ENCODE assay signal across 28 cellular contexts in the genomic region with DNA sequence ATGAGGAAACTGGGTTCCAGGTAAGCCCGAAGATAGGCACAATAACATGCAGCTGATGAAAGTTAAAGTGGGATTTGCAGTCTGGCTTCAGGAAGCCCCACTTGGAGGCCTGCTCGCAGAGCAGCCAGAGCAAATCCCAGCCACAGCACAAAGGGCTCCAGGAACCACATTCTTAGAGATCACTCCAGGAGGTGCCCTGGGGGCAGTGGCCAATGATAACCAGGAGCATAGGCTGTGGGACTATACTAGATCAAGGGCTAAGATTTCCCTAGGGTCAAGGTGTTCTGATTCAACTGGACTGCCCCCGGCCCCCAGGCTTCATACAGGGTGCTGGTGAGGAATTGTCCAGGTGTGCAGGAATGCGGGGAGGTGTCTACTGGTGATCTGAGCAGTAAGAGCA.
"Had no signal": no experiment of that assay in that cellular context is flagged by ENCODE, and none has a peak within 500 bp of the region (broad histone marks: within the 10 kb centered on the region; RNA-seq: fewer than 3 reads in every experiment).

No MANE protein-coding gene starts in this region.

- H3K4me1 ChIP-seq: ascending aorta, SJCRH30 had no signal

- H3K4me3 ChIP-seq: ascending aorta, cardiac muscle cell, PC-9, SJCRH30, SK-N-MC had no signal

- H3K27me3 Mint-ChIP-seq: activated CD4-positive, alpha-beta T cell treated with anti-CD3 and anti-CD28 coated beads, Interleukin-2, amount 10 ng/mL, durations not matched to agents 7 days and 5 days; activated naive CD8-positive, alpha-beta T cell treated with anti-CD3 and anti-CD28 coated beads, Interleukin-2, amount 10 ng/mL, durations not matched to agents 7 days and 5 days; activated T-cell treated with anti-CD3 and anti-CD28 coated beads, Interleukin-2, amount 50 U/mL, for 24 hours had no signal

- H3K27ac Mint-ChIP-seq: activated CD4-positive, alpha-beta T cell treated with anti-CD3 and anti-CD28 coated beads for 36 hours; activated CD4-positive, alpha-beta T cell treated with anti-CD3 and anti-CD28 coated beads, Interleukin-2, amount 10 ng/mL, durations not matched to agents 7 days and 5 days; activated CD8-positive, alpha-beta T cell treated with anti-CD3 and anti-CD28 coated beads, Interleukin-2, amount 10 ng/mL, durations not matched to agents 7 days and 5 days; activated naive CD4-positive, alpha-beta T cell treated with anti-CD3 and anti-CD28 coated beads, Interleukin-2, amount 50 U/mL, for 24 hours; activated naive CD8-positive, alpha-beta T cell treated with anti-CD3 and anti-CD28 coated beads, Interleukin-2, amount 10 ng/mL, durations not matched to agents 7 days and 5 days; activated T-cell treated with anti-CD3 and anti-CD28 coated beads, Interleukin-2, amount 50 U/mL, for 24 hours; activated T-helper 2 cell treated with anti-CD3 and anti-CD28 coated beads, Interferon-gamma antibody, Interleukin-2, Interleukin-4, amounts not matched to agents 10 μg/mL and 5 μg/mL and 100 μg/mL, durations not matched to agents 14 hours and 24 hours and 36 hours had no signal

- H3K4me1 Mint-ChIP-seq: activated CD4-positive, alpha-beta T cell treated with anti-CD3 and anti-CD28 coated beads for 36 hours; activated CD4-positive, alpha-beta T cell treated with anti-CD3 and anti-CD28 coated beads, Interleukin-2, amount 10 ng/mL, durations not matched to agents 7 days and 5 days; activated naive CD4-positive, alpha-beta T cell treated with anti-CD3 and anti-CD28 coated beads, Interleukin-2, amount 50 U/mL, for 24 hours; activated naive CD8-positive, alpha-beta T cell treated with anti-CD3 and anti-CD28 coated beads, Interleukin-2, amount 10 ng/mL, durations not matched to agents 7 days and 5 days; central memory CD8-positive, alpha-beta T cell had no signal

- H3K36me3 ChIP-seq: ascending aorta, cardiac muscle cell, SJCRH30 had no signal

- H3K9me3 ChIP-seq: ascending aorta, SJCRH30 had no signal

- H2AFZ ChIP-seq: PC-9 had no signal

- H3K4me3 Mint-ChIP-seq: activated CD4-positive, alpha-beta T cell treated with anti-CD3 and anti-CD28 coated beads for 36 hours; activated CD4-positive, alpha-beta T cell treated with anti-CD3 and anti-CD28 coated beads, Interleukin-2, amount 10 ng/mL, durations not matched to agents 7 days and 5 days; activated CD8-positive, alpha-beta T cell treated with anti-CD3 and anti-CD28 coated beads, Interleukin-2, amount 10 ng/mL, durations not matched to agents 7 days and 5 days; activated naive CD4-positive, alpha-beta T cell treated with anti-CD3 and anti-CD28 coated beads, Interleukin-2, amount 50 U/mL, for 24 hours; activated naive CD8-positive, alpha-beta T cell treated with anti-CD3 and anti-CD28 coated beads, Interleukin-2, amount 10 ng/mL, durations not matched to agents 7 days and 5 days; activated T-cell treated with anti-CD3 and anti-CD28 coated beads, Interleukin-2, amount 50 U/mL, for 24 hours; central memory CD8-positive, alpha-beta T cell had no signal

- H3K36me3 Mint-ChIP-seq: activated naive CD4-positive, alpha-beta T cell treated with anti-CD3 and anti-CD28 coated beads, Interleukin-2, amount 50 U/mL, for 24 hours; activated naive CD8-positive, alpha-beta T cell treated with anti-CD3 and anti-CD28 coated beads, Interleukin-2, amount 10 ng/mL, durations not matched to agents 7 days and 5 days had no signal

- H3K4me2 ChIP-seq: PC-9 had no signal

- H3K27ac ChIP-seq: ascending aorta, cardiac muscle cell, PC-9, RWPE1, SJCRH30, SK-N-MC had no signal

- ATAC-seq: activated CD4-positive, alpha-beta T cell treated with anti-CD3 and anti-CD28 coated beads for 36 hours; activated CD4-positive, CD25-positive, alpha-beta regulatory T cell treated with anti-CD3 and anti-CD28 coated beads, Interleukin-2, amount 50 U/mL, for 24 hours; activated CD8-positive, alpha-beta T cell treated with anti-CD3 and anti-CD28 coated beads, Interleukin-2, amount 10 ng/mL, durations not matched to agents 7 days and 5 days had no signal

- DNase-seq: activated CD4-positive, alpha-beta T cell treated with anti-CD3 and anti-CD28 coated beads for 36 hours; activated CD4-positive, alpha-beta T cell treated with anti-CD3 and anti-CD28 coated beads, Interleukin-2, amount 10 ng/mL, durations not matched to agents 7 days and 5 days; activated CD4-positive, alpha-beta T cell treated with anti-CD3 and anti-CD28 coated beads, Interleukin-2, amount 50 U/mL, for 48 hours; activated CD8-positive, alpha-beta T cell treated with anti-CD3 and anti-CD28 coated beads, Interleukin-2, amount 10 ng/mL, durations not matched to agents 7 days and 5 days; activated gamma-delta T cell; activated naive CD4-positive, alpha-beta T cell treated with Interleukin-2 at 50 U/mL for 16 hours; activated naive CD8-positive, alpha-beta T cell treated with anti-CD3 and anti-CD28 coated beads, Interleukin-2, amount 10 ng/mL, durations not matched to agents 7 days and 5 days; activated T-cell treated with anti-CD3 and anti-CD28 coated beads, Interleukin-2, amount 50 U/mL, for 24 hours; Kasumi-1; MM.1S; MV-4-11; NCI-H1092; NCI-H1436 treated with DMSO at 0.1 percent for 48 hours; NCI-H1694 treated with DMSO at 0.1 percent for 48 hours; NCI-H748 treated with DMSO at 0.1 percent for 48 hours; NK-92 treated with Interleukin-12 subunit alpha and Interleukin-12 subunit beta, amount 100 ng/mL, for 24 hours; PC-9; SHP77; T1000 had no signal

- H3K27me3 ChIP-seq: ascending aorta, cardiac muscle cell, SJCRH30 had no signal

- H3K9me3 Mint-ChIP-seq: activated CD4-positive, alpha-beta T cell treated with anti-CD3 and anti-CD28 coated beads, Interleukin-2, amount 10 ng/mL, durations not matched to agents 7 days and 5 days; activated naive CD4-positive, alpha-beta T cell treated with anti-CD3 and anti-CD28 coated beads, Interleukin-2, amount 50 U/mL, for 24 hours; activated naive CD8-positive, alpha-beta T cell treated with anti-CD3 and anti-CD28 coated beads, Interleukin-2, amount 10 ng/mL, durations not matched to agents 7 days and 5 days; activated T-cell treated with anti-CD3 and anti-CD28 coated beads, Interleukin-2, amount 50 U/mL, for 24 hours; activated T-helper 2 cell treated with anti-CD3 and anti-CD28 coated beads, Interferon-gamma antibody, Interleukin-2, Interleukin-4, amounts not matched to agents 10 μg/mL and 5 μg/mL and 100 μg/mL, durations not matched to agents 14 hours and 24 hours and 36 hours; central memory CD8-positive, alpha-beta T cell had no signal
